12 cellular contexts compared by ENCODE assay signal in the genomic region with DNA sequence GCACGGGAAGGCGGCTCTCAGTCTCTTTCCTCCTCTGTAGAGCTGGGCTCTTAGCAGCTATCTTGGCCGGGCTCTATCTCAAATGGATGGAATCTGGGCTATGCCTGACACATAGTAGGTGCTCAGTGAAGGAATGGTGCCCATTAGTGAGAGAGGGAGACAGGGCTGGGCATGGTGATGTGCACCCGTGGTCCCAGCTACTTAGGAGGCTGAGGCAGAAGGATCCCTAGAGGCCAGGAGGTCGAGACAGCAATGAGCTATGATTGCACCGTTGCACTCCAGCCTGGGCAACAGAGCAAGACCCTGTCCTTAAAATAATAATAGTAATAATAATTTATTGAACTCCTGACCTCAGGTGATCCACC. TPM values are rescaled to one million over a fixed set of nuclear protein-coding genes. Genes with fewer than 3 reads are reported as not detected.
DNase-seq lines count a peak whose midpoint lies in the region; ATAC-seq, FAIRE-seq and TF ChIP-seq lines count a peak whose summit lies in the region.
"Had no signal": no experiment of that assay in that cellular context is flagged by ENCODE, and none has a peak within 500 bp of the region (broad histone marks: within the 10 kb centered on the region; RNA-seq: fewer than 3 reads in every experiment).

No MANE protein-coding gene starts in this region.

- FAIRE-seq in GM12878 (lab: Jason Lieb, UNC), result peak; percentile 18

- peaks cover 67% of the 10 kb centered on the region for H3K4me1 Mint-ChIP-seq in CD4-positive, alpha-beta T cell (ENCODE audit: low read depth)
- H3K4me1 Mint-ChIP-seq in HFFc6 (ENCODE audit: low read depth), result peaks cover 61% of the 10 kb centered on the region
- peaks cover 30% of the 10 kb centered on the region for H3K4me1 Mint-ChIP-seq in nephron

- peak overlapping the region; percentile 46 for H3K27ac ChIP-seq in CD4-positive, alpha-beta T cell (ENCODE audit: low read depth, low read length)
- 0 out of 2 replicates have a peak overlapping the region, but pooled peaks have one; percentile 9 for H3K27ac ChIP-seq in GM12878 (ENCODE audit: control insufficient read depth, insufficient read depth)
- H3K27ac ChIP-seq: epithelial cell of prostate, parathyroid adenoma had no signal

- H3K4me1 ChIP-seq in GM12878 (ENCODE audit: control insufficient read depth, insufficient read depth, low read length), result peaks cover 46% of the 10 kb centered on the region
- H3K4me1 ChIP-seq: parathyroid adenoma had no signal

- no peak overlapping the region for H3K9ac ChIP-seq in GM12878 (ENCODE audit: control insufficient read depth, insufficient read depth, low read length)
- H3K9ac ChIP-seq: parathyroid adenoma had no signal

- H3K9me3 Mint-ChIP-seq in CD4-positive, alpha-beta T cell, result no peaks in the 10 kb centered on the region
- H3K9me3 Mint-ChIP-seq in HFFc6 (no peaks in the 10 kb centered on the region), nephron (no peaks in the 10 kb centered on the region)

- no peaks in the 10 kb centered on the region for H3K36me3 Mint-ChIP-seq in CD4-positive, alpha-beta T cell (ENCODE audit: low read depth)
- H3K36me3 Mint-ChIP-seq in HFFc6 (ENCODE audit: low read depth), result no peaks in the 10 kb centered on the region
- no peaks in the 10 kb centered on the region for H3K36me3 Mint-ChIP-seq in nephron (ENCODE audit: low read depth)

- H3K27ac Mint-ChIP-seq in CD4-positive, alpha-beta T cell, result peak overlapping the region; percentile 93
- H3K27ac Mint-ChIP-seq in HFFc6, result peak overlapping the region; percentile 93
- peak overlapping the region; percentile 51 to 90 (median 61) for H3K27ac Mint-ChIP-seq in nephron

- no peak for TF ChIP-seq POLR2A in GM12878 (IDR thresholded peaks at IDR 0.05; ENCODE audit: low read depth, low read length)

- intact Hi-C loops in CD4-positive, alpha-beta T cell (cut with DNase I, micrococcal nuclease), result loop anchor here in 1 of 2 experiments (2.0 kb wide), 1 partner anchor 17 kb away; no protein-coding TSS in a partner anchor
- intact Hi-C loops in GM12878 (cut with micrococcal nuclease; ENCODE audit: unreplicated experiment), result loop anchor here (1.0 kb wide), 1 partner anchor 32 kb away; no protein-coding TSS in a partner anchor

- TF ChIP-seq RAD21 in GM12878 (IDR thresholded peaks at IDR 0.05; ENCODE audit: insufficient read depth, low read depth, low read length), result no peak

- SMC1A ChIA-PET in GM12878 (lab: Charles Lee; ENCODE audit: uncharacterized antibody, unreplicated experiment), result interaction anchor here (0.6 to 2.8 kb wide), 8 partner anchors 10 to 154 kb away, joined by 3 to 25 read pairs (median 6); a partner anchor contains a TSS

- 28% methylated on average over 6 of the region's 6 CpGs for WGBS in GM12878 (ENCODE audit: insufficient coverage, insufficient replicate concordance, low lambda C conversion rate, missing lambda C conversion rate)

- peak overlapping the region; percentile 10; the same call in 1 of the 2 replicates for H3K4me3 ChIP-seq in GM12878

- H2AFZ ChIP-seq in GM12878 (ENCODE audit: control insufficient read depth, low read depth, low read length), result no peak overlapping the region
- H2AFZ ChIP-seq: parathyroid adenoma had no signal

- POLR2A ChIA-PET in CD4-positive, alpha-beta T cell (lab: Charles Lee), result interaction anchor here (0.9 to 31.1 kb wide), 5 partner anchors 10 to 196 kb away, joined by 4 to 3819 read pairs (median 38); a partner anchor contains a TSS
- POLR2A ChIA-PET in GM12878 (lab: Charles Lee), result interaction anchor here (0.6 to 1.9 kb wide), 5 partner anchors 9 to 874 kb away, joined by 3 to 11 read pairs (median 5); no protein-coding TSS in a partner anchor

- CTCF ChIA-PET in CD4-positive, alpha-beta T cell (lab: Charles Lee), result interaction anchor here (1.0 to 8.0 kb wide), 11 partner anchors 8 to 44 kb away, joined by 3 to 35 read pairs (median 6); no protein-coding TSS in a partner anchor
- CTCF ChIA-PET in GM12878 (lab: Yijun Ruan, JAX), result interaction anchor here (0.7 to 3.2 kb wide), 9 partner anchors 9 to 48 kb away, joined by 3 to 21 read pairs (median 3); no protein-coding TSS in a partner anchor

- no peaks in the 10 kb centered on the region for H3K27me3 ChIP-seq in CD4-positive, alpha-beta T cell (ENCODE audit: control insufficient read depth, insufficient read depth, low read length)
- H3K27me3 ChIP-seq in GM12878 (replicated peaks in 1 of 2; ENCODE audit: control insufficient read depth in 2 of 2, insufficient read depth in 2 of 2, low read length in 1 of 2), result no peaks in the 10 kb centered on the region
- H3K27me3 ChIP-seq: tibial nerve had no signal

- H3K79me2 ChIP-seq in GM12878 (ENCODE audit: control insufficient read depth, insufficient read depth, low read length), result no peaks in the 10 kb centered on the region
- H3K79me2 ChIP-seq: parathyroid adenoma had no signal

- no peak for TF ChIP-seq CTCF in CD4-positive, alpha-beta T cell (IDR thresholded peaks at IDR 0.05)
- TF ChIP-seq CTCF in HFFc6 (IDR thresholded peaks at IDR 0.05), result no peak
- TF ChIP-seq CTCF in GM12878 (IDR thresholded peaks at IDR 0.05 in 2 of 3, conservative IDR thresholded peaks at IDR 0.05 in 1 of 3; ENCODE audit: control insufficient read depth in 2 of 3, extremely low read depth in 1 of 3, insufficient read depth in 1 of 3, low read depth in 3 of 3, low read length in 3 of 3), result no peak
- TF ChIP-seq CTCF in nephron (IDR thresholded peaks at IDR 0.05; ENCODE audit: unreplicated experiment in 3 of 3), result no peak

- peak overlapping the region; percentile 73 for H3K4me2 ChIP-seq in GM12878 (ENCODE audit: control insufficient read depth, insufficient read depth)

- no peaks in the 10 kb centered on the region for H4K20me1 ChIP-seq in GM12878 (ENCODE audit: control insufficient read depth, insufficient read depth)

- peak overlapping the region; percentile 90 for H3K4me3 Mint-ChIP-seq in CD4-positive, alpha-beta T cell
- H3K4me3 Mint-ChIP-seq in HFFc6, result peak overlapping the region; percentile 78
- H3K4me3 Mint-ChIP-seq in nephron, result no peak overlapping the region

- H3K9me3 ChIP-seq in CD4-positive, alpha-beta T cell (ENCODE audit: control insufficient read depth, low read length), result no peaks in the 10 kb centered on the region
- no peaks in the 10 kb centered on the region for H3K9me3 ChIP-seq in GM12878 (replicated peaks; ENCODE audit: control insufficient read depth, insufficient read depth, low read length)
- H3K9me3 ChIP-seq: tibial nerve had no signal

- no peaks in the 10 kb centered on the region for H3K36me3 ChIP-seq in GM12878 (ENCODE audit: control insufficient read depth in 2 of 2, insufficient read depth in 2 of 2, low read length in 1 of 2)
- H3K36me3 ChIP-seq: tibial nerve had no signal

- TF ChIP-seq EP300 in GM12878 (IDR thresholded peaks at IDR 0.05; ENCODE audit: borderline replicate concordance in 1 of 2, control insufficient read depth in 1 of 2, low read depth in 2 of 2, low read length in 2 of 2), result no peak

- no peak for ATAC-seq in CD4-positive, alpha-beta T cell (ENCODE audit: poor library complexity)
- peak; percentile 28 for ATAC-seq in GM12878

- RAD21 ChIA-PET in GM12878 (lab: Charles Lee; ENCODE audit: unreplicated experiment), result interaction anchor here (0.8 to 2.3 kb wide), 8 partner anchors 9 to 91 kb away, joined by 4 to 17 read pairs (median 7); no protein-coding TSS in a partner anchor

- BruUV-seq in GM12878 (replicated peaks; lab: Mats Ljungman, UMichigan), result no TSS peak

- DNase-seq in CD4-positive, alpha-beta T cell, result no peak
- DNase-seq in HFFc6 (no peak), GM12878 (ENCODE audit: low read depth, low spot score) (no peak), RPMI8226 (no peak), middle frontal gyrus (ENCODE audit: extremely low spot score, low spot score) (no peak), midbrain (lab: John Stamatoyannopoulos, UW) (no peak), NCI-H345 (lab: John Stamatoyannopoulos, UW) (no peak)
- DNase-seq: NCI-H2081 treated with DMSO at 0.1 percent for 48 hours had no signal

- H3K27me3 Mint-ChIP-seq in CD4-positive, alpha-beta T cell, result no peaks in the 10 kb centered on the region
- H3K27me3 Mint-ChIP-seq in HFFc6 (ENCODE audit: insufficient read depth) (no peaks in the 10 kb centered on the region; the same call in 1 of the 2 replicates), nephron (ENCODE audit: low read depth) (peaks cover 3% of the 10 kb centered on the region)

- in situ Hi-C loops in GM12878 (cut with MboI), result no loop called here

TF ChIP-seq in GM12878, 131 proteins besides CTCF, POLR2A, EP300 and RAD21 (continues in another document):
- no peak for TF ChIP-seq CBX5 (IDR thresholded peaks at IDR 0.05; ENCODE audit: low read depth)

RNA-seq across cellular contexts. Expression of a gene that starts 14.7 kb away (rescaled TPM):
- 1,000 to 10,000 TPM; 1,201 to 1,291 TPM for total RNA-seq in CD4-positive, alpha-beta T cell
- 10 to 100 TPM; 26.4 to 36.8 (median 32.4) TPM for total RNA-seq in HFFc6 (2021; fragmentation: NEBNext Ultra II Directional; extraction: Animal tissue kit (Norgen Biotek cat#: 25700))
- 1.0 and 2.7 TPM in 2 replicates for total RNA-seq in GM12878 (2013; cell fraction: nucleolus; rRNA removed)
- total RNA-seq in GM12878 (2014; rRNA removed), result 3.2 and 4.4 TPM in 2 replicates
- 0.74 and 1.0 TPM in 2 replicates for total RNA-seq in GM12878 (2014; rRNA removed; fragmentation: Illumina TruSeq; extraction: Trizol)
- 12.4 and 13.7 TPM in 2 replicates for total RNA-seq in GM12878 (2021)
- polyA plus RNA-seq in GM12878 (2011; ENCODE audit: low read depth), result 1.7 TPM
- polyA plus RNA-seq in GM12878 (2011; rRNA removed), result 0.20 and 0.23 TPM in 2 replicates
- 0.99 and 1.6 TPM in 2 replicates for polyA plus RNA-seq in GM12878 (2011; cell fraction: cytosol; rRNA removed)
- 3.2 and 8.0 TPM in 2 replicates for polyA plus RNA-seq in GM12878 (2011; cell fraction: nucleus; rRNA removed)
- 11.2 and 12.8 TPM in 2 replicates for polyA plus RNA-seq in GM12878 (2012)
- polyA plus RNA-seq in GM12878 (2014; fragmentation: Illumina TruSeq; extraction: Trizol), result 0.14 and 0.66 TPM in 2 replicates
- under 1 TPM; 0.16 to 0.71 TPM for polyA plus RNA-seq in GM12878 (2014; fragmentation: Nextera tagmentation; extraction: Ambion mirVana)
- polyA plus RNA-seq in GM12878 (2014; rRNA removed), result 3.8 and 7.6 TPM in 2 replicates
- polyA plus RNA-seq in GM12878 (2016; fragmentation: Nextera tagmentation; extraction: Ambion mirVana), result 1 to 10 TPM in 1 of 2 experiments, under 1 TPM in 1; 1.00 to 1.8 TPM
- polyA minus RNA-seq in GM12878 (2011; rRNA and poly(A)+ RNA removed), result 0.15 and 0.31 TPM in 2 replicates
- polyA minus RNA-seq in GM12878 (2011; cell fraction: cytosol; rRNA and poly(A)+ RNA removed), result 1.5 TPM in 2 replicates
- polyA minus RNA-seq in GM12878 (2011; cell fraction: nucleus; rRNA and poly(A)+ RNA removed), result 2.4 and 8.4 TPM in 2 replicates

Comparison
In these comparisons a context has a peak if more than half of its experiments do, and no peak if none do; other contexts are left out.
1. H3K4me3 Mint-ChIP-seq: peak in CD4-positive, alpha-beta T cell (single experiment) and HFFc6 (single experiment); none in nephron (0 of 3).
2. RNA of a gene that starts 14.7 kb away (total RNA-seq): 1,201 to 1,291 TPM in CD4-positive, alpha-beta T cell; 26.4 to 36.8 TPM in HFFc6 and 0.74 to 13.7 TPM in GM12878; every median in the first group is over 10 times any median in the second.
3. Peak in every context shown above with its lines, with median percentiles within 50 percentile points of each other: H3K27ac Mint-ChIP-seq.